18 cellular contexts compared by ENCODE assay signal in the genomic region with DNA sequence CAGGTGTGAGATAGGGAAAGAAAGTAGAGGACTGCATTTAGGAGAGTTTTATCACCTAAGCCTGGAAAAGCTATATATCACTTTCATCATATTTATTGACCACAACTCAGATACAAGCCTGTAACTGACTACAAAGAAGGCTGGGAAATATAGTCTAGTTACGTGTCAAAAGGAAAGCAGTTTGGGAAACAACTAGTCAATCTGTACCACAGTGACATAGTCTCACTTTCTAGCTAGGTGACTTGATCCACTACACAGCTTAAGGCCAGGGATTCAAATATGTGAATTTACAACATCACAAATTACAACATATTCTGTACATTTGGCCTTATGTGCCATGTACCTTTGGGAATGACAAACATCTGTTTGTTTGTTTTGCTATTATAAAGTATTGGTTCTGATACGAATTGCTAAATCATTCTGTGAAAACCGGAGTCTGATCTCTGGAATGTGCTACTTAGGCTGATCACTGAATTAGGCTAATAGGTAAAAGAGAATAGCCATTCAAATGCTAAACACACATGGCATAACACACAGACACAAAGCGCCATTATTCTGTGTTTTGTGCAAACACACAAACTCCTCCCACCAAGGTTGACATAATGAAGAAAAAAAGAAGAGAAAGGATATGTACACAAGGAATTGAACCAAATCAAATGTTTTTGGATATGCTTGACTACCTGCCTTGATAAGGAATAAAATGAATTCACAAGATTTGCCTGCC.
DNase-seq lines count a peak whose midpoint lies in the region; ATAC-seq and TF ChIP-seq lines count a peak whose summit lies in the region.
"Had no signal": no experiment of that assay in that cellular context is flagged by ENCODE, and none has a peak within 500 bp of the region (broad histone marks: within the 10 kb centered on the region; RNA-seq: fewer than 3 reads in every experiment).

No MANE protein-coding gene starts in this region.

- H3K9me3 ChIP-seq in HUES64 (ENCODE audit: insufficient read depth, low read depth, low read length) = no peaks in the 10 kb centered on the region
- H3K9me3 ChIP-seq: body of pancreas, lower lobe of right lung, testis had no signal

- H3K27ac ChIP-seq in HUES64 (ENCODE audit: low read depth, low read length) (peak overlapping the region; percentile 51; the same call in 1 of the 2 replicates), brain microvascular endothelial cell (peak overlapping the region; percentile 45)
- H3K27ac ChIP-seq: lower lobe of right lung, testis had no signal

- H3K9me3 Mint-ChIP-seq in activated T-cell treated with anti-CD3 and anti-CD28 coated beads, Interleukin-2, amount 50 U/mL, for 4 hours = no peaks in the 10 kb centered on the region
- H3K9me3 Mint-ChIP-seq: dendritic cell treated with granulocyte-macrophage colony-stimulating factor and Interleukin-4, amounts not matched to agents 40 ng/mL and 50 ng/mL, for 4 days had no signal

- TF ChIP-seq CTCF in brain microvascular endothelial cell (IDR thresholded peaks at IDR 0.05; ENCODE audit: low read depth, low read length, missing control alignments) = no peak

- DNase-seq in activated T-cell treated with anti-CD3 and anti-CD28 coated beads, Interleukin-2, amount 50 U/mL, for 4 hours = no peak
- no peak for DNase-seq in activated T-cell treated with anti-CD3 and anti-CD28 coated beads for 4 hours
- DNase-seq in brain microvascular endothelial cell = no peak
- no peak for DNase-seq in stimulated activated naive CD8-positive, alpha-beta T cell treated with anti-CD3 and anti-CD28 coated beads, Interleukin-15, Interleukin-2, amounts not matched to agents 100 U/mL and 50 U/mL, for 24 hours
- no peak for DNase-seq in activated CD4-positive, CD25-positive, alpha-beta regulatory T cell (lab: John Stamatoyannopoulos, UW)
- DNase-seq in hypothalamus (lab: John Stamatoyannopoulos, UW) = no peak
- DNase-seq: activated naive CD4-positive, alpha-beta T cell treated with anti-CD3 and anti-CD28 coated beads, Interleukin-2, amount 50 U/mL, for 16 hours; lower lobe of right lung; MV-4-11; posterior cingulate gyrus; stimulated activated CD4-positive, alpha-beta T cell treated with anti-CD3 and anti-CD28 coated beads, Interleukin-4, amount 100 ng/mL, for 4 hours; stimulated activated CD8-positive, alpha-beta memory T cell treated with anti-CD3 and anti-CD28 coated beads, Interleukin-4, amount 100 ng/mL, for 48 hours; testis had no signal

- H3K36me3 Mint-ChIP-seq in activated T-cell treated with anti-CD3 and anti-CD28 coated beads, Interleukin-2, amount 50 U/mL, for 4 hours (ENCODE audit: insufficient read depth) = no peaks in the 10 kb centered on the region

- no peak overlapping the region for H3K4me3 Mint-ChIP-seq in activated T-cell treated with anti-CD3 and anti-CD28 coated beads, Interleukin-2, amount 50 U/mL, for 4 hours
- H3K4me3 Mint-ChIP-seq: dendritic cell treated with granulocyte-macrophage colony-stimulating factor and Interleukin-4, amounts not matched to agents 40 ng/mL and 50 ng/mL, for 4 days had no signal

- no peak overlapping the region for H3K9ac ChIP-seq in HUES64 (ENCODE audit: low read depth, low read length)

- ATAC-seq in activated T-cell treated with anti-CD3 and anti-CD28 coated beads, Interleukin-2, amount 50 U/mL, for 4 hours = peak; percentile 57 to 63
- peak; percentile 86 for ATAC-seq in stimulated activated naive CD8-positive, alpha-beta T cell treated with anti-CD3 and anti-CD28 coated beads, Interleukin-15, Interleukin-2, amounts not matched to agents 100 U/mL and 50 U/mL, for 24 hours
- ATAC-seq in HG02678 (IDR thresholded peaks at IDR 0.05; ENCODE audit: unreplicated experiment) = no peak
- ATAC-seq: esophagus mucosa, lower lobe of right lung had no signal

- H3K27me3 Mint-ChIP-seq in activated T-cell treated with anti-CD3 and anti-CD28 coated beads, Interleukin-2, amount 50 U/mL, for 4 hours (ENCODE audit: low read depth) = peaks cover 4% of the 10 kb centered on the region
- H3K27me3 Mint-ChIP-seq: dendritic cell treated with granulocyte-macrophage colony-stimulating factor and Interleukin-4, amounts not matched to agents 40 ng/mL and 50 ng/mL, for 4 days had no signal

- H3K36me3 ChIP-seq in HUES64 (ENCODE audit: insufficient read depth, low read length) (no peaks in the 10 kb centered on the region), brain microvascular endothelial cell (replicated peaks) (no peaks in the 10 kb centered on the region)
- H3K36me3 ChIP-seq: lower lobe of right lung had no signal

- 75% methylated on average over 3 of the region's 4 CpGs for WGBS in HUES64

- H3K4me1 ChIP-seq in HUES64 (ENCODE audit: insufficient read depth, low read length) = peaks cover 23% of the 10 kb centered on the region
- H3K4me1 ChIP-seq: lower lobe of right lung, testis had no signal

- in situ Hi-C loops in brain microvascular endothelial cell (cut with HindIII; ENCODE audit: low pct_ligation_motif_present, low sequenced_read_pairs) = no loop called here

- H3K4me1 Mint-ChIP-seq in activated T-cell treated with anti-CD3 and anti-CD28 coated beads, Interleukin-2, amount 50 U/mL, for 4 hours (ENCODE audit: low read depth) = peaks cover 31% of the 10 kb centered on the region

- no peak overlapping the region for H3K4me3 ChIP-seq in HUES64 (ENCODE audit: low read length)
- no peak overlapping the region for H3K4me3 ChIP-seq in brain microvascular endothelial cell (ENCODE audit: low read depth, low read length)
- H3K4me3 ChIP-seq: body of pancreas, lower lobe of right lung, testis had no signal

- H3K27me3 ChIP-seq in HUES64 (ENCODE audit: insufficient read depth, low read length) = no peaks in the 10 kb centered on the region
- no peaks in the 10 kb centered on the region for H3K27me3 ChIP-seq in brain microvascular endothelial cell (replicated peaks)
- H3K27me3 ChIP-seq: body of pancreas, testis had no signal
